11 cellular contexts compared by ENCODE assay signal in genomic region chr11:46342237-46342636, GRCh38. TPM values are rescaled to one million over a fixed set of nuclear protein-coding genes. Genes with fewer than 3 reads are reported as not detected.
DNase-seq lines count a peak whose midpoint lies in the region; ATAC-seq and TF ChIP-seq lines count a peak whose summit lies in the region.
"Had no signal": no experiment of that assay in that cellular context is flagged by ENCODE, and none has a peak within 500 bp of the region (broad histone marks: within the 10 kb centered on the region; RNA-seq: fewer than 3 reads in every experiment).

No MANE protein-coding gene starts in this region.

- peak overlapping the region; percentile 33 for H3K4me2 ChIP-seq in DND-41 (ENCODE audit: insufficient read depth, low read length)

- no TSS peak for BruUV-seq in Caco-2 (replicated peaks; lab: Mats Ljungman, UMichigan)

- intact Hi-C loops in Caco-2 (cut with micrococcal nuclease; ENCODE audit: unreplicated experiment), result no loop called here

- H3K4me3 ChIP-seq in DND-41 (ENCODE audit: low read depth in 1 of 2, low read length in 2 of 2) (no peak overlapping the region; a peak in 1 of 4 replicates), lung (no peak overlapping the region), Caco-2 (ENCODE audit: low read depth, low read length) (no peak overlapping the region)

- peaks cover 4% of the 10 kb centered on the region; the same call in 1 of the 2 replicates for H3K79me2 ChIP-seq in DND-41 (ENCODE audit: insufficient read depth, low read length)

- peaks cover 15% of the 10 kb centered on the region for H3K4me1 Mint-ChIP-seq in Caco-2 (ENCODE audit: low read depth, unreplicated experiment)

- H3K4me1 ChIP-seq in DND-41 (ENCODE audit: insufficient read depth, low read length), result peaks cover 34% of the 10 kb centered on the region
- H3K4me1 ChIP-seq in lung (ENCODE audit: control insufficient read depth in 2 of 2, insufficient read depth in 2 of 2, low read length in 2 of 2), result peaks cover 5 to 30% of the 10 kb centered on the region in 2 donors
- peaks cover 10% of the 10 kb centered on the region for H3K4me1 ChIP-seq in Caco-2

- no peak overlapping the region for H3K4me3 Mint-ChIP-seq in Caco-2 (ENCODE audit: unreplicated experiment)

- H3K9me3 ChIP-seq in DND-41 (ENCODE audit: insufficient read depth, low read length, severe bottlenecking), result no peaks in the 10 kb centered on the region
- H3K9me3 ChIP-seq in KOPT-K1 (ENCODE audit: insufficient read depth, low read length, poor library complexity, severe bottlenecking), result no peaks in the 10 kb centered on the region
- H3K9me3 ChIP-seq in lung (ENCODE audit: control insufficient read depth in 2 of 2, insufficient read depth in 1 of 2, low read length in 1 of 2), result no peaks in the 10 kb centered on the region
- H3K9me3 ChIP-seq in Caco-2, result no peaks in the 10 kb centered on the region

- peak overlapping the region; percentile 75 for H2AFZ ChIP-seq in DND-41 (ENCODE audit: low read depth, low read length)

- no peak for TF ChIP-seq CTCF in DND-41 (IDR thresholded peaks at IDR 0.05; ENCODE audit: borderline replicate concordance, extremely low read depth, low read length, poor library complexity, severe bottlenecking)
- TF ChIP-seq CTCF in lung (IDR thresholded peaks at IDR 0.05; ENCODE audit: control extremely low read depth, extremely low read depth), result no peak
- TF ChIP-seq CTCF in Caco-2 (IDR thresholded peaks at IDR 0.05; ENCODE audit: insufficient read depth in 1 of 2, low read depth in 1 of 2, low read length in 1 of 2, severe bottlenecking in 1 of 2, unreplicated experiment in 1 of 2), result no peak

- H3K27ac ChIP-seq in DND-41 (ENCODE audit: low read length), result peak overlapping the region; percentile 72
- peak overlapping the region; percentile 63 for H3K27ac ChIP-seq in KOPT-K1 (ENCODE audit: low read depth, low read length, poor library complexity, severe bottlenecking)
- H3K27ac ChIP-seq in angular gyrus (ENCODE audit: low read depth, low read length), result peak overlapping the region; percentile 27
- peak overlapping the region; percentile 10 to 86 for H3K27ac ChIP-seq in lung (ENCODE audit: low read depth in 1 of 2, low read length in 1 of 2)

- peaks cover 6% of the 10 kb centered on the region for H3K36me3 Mint-ChIP-seq in Caco-2 (ENCODE audit: insufficient read depth, unreplicated experiment)

- no peak overlapping the region for H3K27ac Mint-ChIP-seq in Caco-2 (ENCODE audit: unreplicated experiment)

- H3K36me3 ChIP-seq in DND-41 (ENCODE audit: insufficient read depth, low read length), result no peaks in the 10 kb centered on the region
- H3K36me3 ChIP-seq in KOPT-K1 (ENCODE audit: insufficient read depth, low read length), result no peaks in the 10 kb centered on the region
- no peaks in the 10 kb centered on the region for H3K36me3 ChIP-seq in lung (ENCODE audit: control insufficient read depth in 2 of 2, insufficient read depth in 2 of 2, low read length in 2 of 2)
- H3K36me3 ChIP-seq in Caco-2 (ENCODE audit: control insufficient read depth, insufficient read depth, low read length), result no peaks in the 10 kb centered on the region

- H3K9me3 Mint-ChIP-seq in Caco-2 (ENCODE audit: unreplicated experiment), result no peaks in the 10 kb centered on the region

- peak overlapping the region; percentile 20 for H3K9ac ChIP-seq in DND-41 (ENCODE audit: low read depth, low read length)

- ATAC-seq in DND-41 (ENCODE audit: insufficient read depth, low read depth), result peak; percentile 84
- ATAC-seq in lung (ENCODE audit: insufficient read depth, low FRiP score), result no peak
- no peak for ATAC-seq in HG02588 (IDR thresholded peaks at IDR 0.05; ENCODE audit: unreplicated experiment)

- POLR2A ChIA-PET in Caco-2 (lab: Charles Lee), result no interaction called here

- CTCF ChIA-PET in Caco-2 (lab: Charles Lee), result no interaction called here

- DNase-seq in DND-41, result peak; percentile 79
- no peak for DNase-seq in lung (ENCODE audit: low spot score)
- no peak for DNase-seq in NCI-H524 (lab: John Stamatoyannopoulos, UW)
- no peak for DNase-seq in Caco-2
- DNase-seq in activated CD4-positive, CD25-positive, alpha-beta regulatory T cell (lab: John Stamatoyannopoulos, UW), result no peak
- DNase-seq: activated gamma-delta T cell treated with Interleukin-2 at 50 U/mL for 16 hours, NCI-H2227 treated with DMSO at 0.1 percent for 48 hours had no signal

- H3K27me3 ChIP-seq in DND-41 (ENCODE audit: insufficient read depth, low read length, poor library complexity) (no peaks in the 10 kb centered on the region), lung (ENCODE audit: control insufficient read depth, insufficient read depth) (no peaks in the 10 kb centered on the region), Caco-2 (replicated peaks; ENCODE audit: control insufficient read depth, insufficient read depth, low read length) (no peaks in the 10 kb centered on the region)

- 14 to 28% methylated on average over 5 of the region's 5 CpGs for WGBS in lung, 2 donors

- H4K20me1 ChIP-seq in DND-41 (ENCODE audit: insufficient read depth, low read length), result no peaks in the 10 kb centered on the region

- H3K27me3 Mint-ChIP-seq in Caco-2 (ENCODE audit: insufficient read depth, unreplicated experiment), result no peaks in the 10 kb centered on the region

RNA-seq across cellular contexts. Expression of gene DGKZ, which starts 5.0 kb away (rescaled TPM):
- total RNA-seq in lung, result 10 to 100 TPM; 33.3 to 63.2 TPM
- 10 to 100 TPM; 42.2 to 46.0 TPM for polyA plus RNA-seq in lung
- total RNA-seq in Caco-2 (2022), result 59.3 and 59.5 TPM in 2 replicates

RNA-seq across cellular contexts. Expression of gene MDK, which starts 39.2 kb away (rescaled TPM):
- total RNA-seq in lung, result 100 to 1,000 TPM in 1 of 2 donors, 10 to 100 TPM in 1; 52.1 to 134 TPM
- 10 to 100 TPM; 26.9 to 30.9 TPM for polyA plus RNA-seq in lung
- total RNA-seq in Caco-2 (2022), result 601 and 699 TPM in 2 replicates

RNA-seq across cellular contexts. Expression of gene CHRM4, which starts 49.3 kb away (rescaled TPM):
- total RNA-seq in lung (under 1 TPM in 1 of 2 donors, not detected in 1; 0.28 TPM), Caco-2 (2022) (0.27 and 0.28 TPM in 2 replicates)
- polyA plus RNA-seq in lung, result under 1 TPM; 0.05 to 0.10 TPM
- total RNA-seq: renal cortical epithelial cell had no signal
